ENCODE assay signal across 1 cellular context in the genomic region with DNA sequence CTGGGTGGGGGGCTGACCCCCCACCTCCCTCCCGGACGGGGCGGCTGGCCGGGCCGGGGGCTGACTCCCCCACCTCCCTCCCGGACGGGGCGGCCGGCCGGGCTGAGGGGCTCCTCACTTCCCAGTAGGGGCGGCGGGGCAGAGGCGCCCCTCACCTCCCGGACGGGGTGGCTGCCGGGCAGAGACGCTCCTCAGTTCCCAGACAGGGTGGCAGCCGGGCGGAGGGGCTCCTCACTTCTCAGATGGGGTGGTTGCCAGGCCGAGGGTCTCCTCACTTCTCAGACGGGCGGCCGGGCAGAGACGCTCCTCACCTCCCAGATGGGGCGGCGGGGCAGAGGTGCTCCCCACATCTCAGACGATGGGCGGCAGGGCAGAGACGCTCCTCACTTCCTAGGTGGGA.
DNase-seq lines count a peak whose midpoint lies in the region; ATAC-seq lines count a peak whose summit lies in the region.
"Not testable (repeated sequence)": the region's sequence is repeated elsewhere in the genome, so short reads cannot be mapped to it uniquely, and the experiment has no call there.

No MANE protein-coding gene starts in this region.

- H3K27me3 ChIP-seq in right cardiac atrium (ENCODE audit: control insufficient read depth, insufficient read depth) = not testable (repeated sequence)

- 96% methylated on average over 29 of the region's 29 CpGs for WGBS in right cardiac atrium

- H3K27ac ChIP-seq in right cardiac atrium (ENCODE audit: low read length) = not testable (repeated sequence)

- not testable (repeated sequence) for H3K4me3 ChIP-seq in right cardiac atrium (ENCODE audit: low read length)

- H3K9me3 ChIP-seq in right cardiac atrium (ENCODE audit: control insufficient read depth, low read length) = not testable (repeated sequence)

- not testable (repeated sequence) for ATAC-seq in right cardiac atrium

- DNase-seq in right cardiac atrium = peak in 2 of 3 donors; percentile 20 to 60

- intact Hi-C loops in right cardiac atrium (cut with DNase I) = not testable (repeated sequence)

- not testable (repeated sequence) for H3K4me1 ChIP-seq in right cardiac atrium (ENCODE audit: control insufficient read depth, insufficient read depth, low read length)
